ENCODE assay signal across 8 cellular contexts in genomic region chr5:132389453-132390286, GRCh38. TPM values are rescaled to one million over a fixed set of nuclear protein-coding genes. Genes with fewer than 3 reads are reported as not detected.
A peak's percentile ranks its signal among the peaks of the same experiment; 100 is the strongest.
DNase-seq lines count a peak whose midpoint lies in the region; ATAC-seq and TF ChIP-seq lines count a peak whose summit lies in the region.

No MANE protein-coding gene starts in this region.

- DNase-seq in BJ (ENCODE audit: low read depth) (peak; percentile 99), LHCN-M2 (ENCODE audit: low read depth) (peak; percentile 100), non-pigmented ciliary epithelial cell (ENCODE audit: low read depth) (peak; percentile 98), activated gamma-delta T cell (lab: John Stamatoyannopoulos, UW) (no peak)
- no peak for DNase-seq in central memory CD8-positive, alpha-beta T cell (ENCODE audit: low spot score in 2 of 2)
- DNase-seq in effector CD8-positive, alpha-beta T cell (lab: John Stamatoyannopoulos, UW): no peak
- no peak for DNase-seq in activated T-helper 2 cell treated with anti-CD3 and anti-CD28 coated beads, Interferon-gamma antibody, Interleukin-2, Interleukin-4, amounts not matched to agents 10 μg/mL and 5 μg/mL and 100 μg/mL, durations not matched to agents 14 hours and 24 hours and 36 hours (ENCODE audit: low spot score)

- no peak overlapping the region for H3K4me3 ChIP-seq in BJ (ENCODE audit: low read depth, low read length)

- H3K36me3 ChIP-seq in BJ (ENCODE audit: control insufficient read depth, insufficient read depth, low read length): peaks cover 2% of the 10 kb centered on the region; the same call in 1 of the 2 replicates

- no peaks in the 10 kb centered on the region for H3K27me3 Mint-ChIP-seq in central memory CD8-positive, alpha-beta T cell
- H3K27me3 Mint-ChIP-seq in activated T-helper 2 cell treated with anti-CD3 and anti-CD28 coated beads, Interferon-gamma antibody, Interleukin-2, Interleukin-4, amounts not matched to agents 10 μg/mL and 5 μg/mL and 100 μg/mL, durations not matched to agents 14 hours and 24 hours and 36 hours (ENCODE audit: low read depth): no peaks in the 10 kb centered on the region

- CTCF ChIA-PET in BJ (lab: Yijun Ruan, JAX): interaction anchor here (0.7 to 13.0 kb wide), 10 partner anchors 18 to 151 kb away, joined by 3 to 255 read pairs (median 6); partner anchors contain the start of gene IRF1

- TF ChIP-seq CTCF in BJ (IDR thresholded peaks at IDR 0.05; ENCODE audit: insufficient read depth, low read depth, low read length): no peak

- POLR2A ChIA-PET in BJ (lab: Charles Lee): no interaction called here

- no peak overlapping the region for H3K4me3 Mint-ChIP-seq in central memory CD8-positive, alpha-beta T cell
- H3K4me3 Mint-ChIP-seq in activated T-helper 2 cell treated with anti-CD3 and anti-CD28 coated beads, Interferon-gamma antibody, Interleukin-2, Interleukin-4, amounts not matched to agents 10 μg/mL and 5 μg/mL and 100 μg/mL, durations not matched to agents 14 hours and 24 hours and 36 hours (ENCODE audit: low read depth): no peak overlapping the region

- peak overlapping the region; percentile 29 for H3K27ac Mint-ChIP-seq in central memory CD8-positive, alpha-beta T cell (ENCODE audit: low read depth)
- H3K27ac Mint-ChIP-seq in activated T-helper 2 cell treated with anti-CD3 and anti-CD28 coated beads, Interferon-gamma antibody, Interleukin-2, Interleukin-4, amounts not matched to agents 10 μg/mL and 5 μg/mL and 100 μg/mL, durations not matched to agents 14 hours and 24 hours and 36 hours: no peak overlapping the region

- H3K27me3 ChIP-seq in BJ (ENCODE audit: control insufficient read depth, insufficient read depth, low read length): no peaks in the 10 kb centered on the region

- ATAC-seq in central memory CD8-positive, alpha-beta T cell (replicated peaks; ENCODE audit: extremely low read depth, poor library complexity, severe bottlenecking): no peak
- ATAC-seq in HG03432 (IDR thresholded peaks at IDR 0.05; ENCODE audit: unreplicated experiment): no peak

- intact Hi-C loops in activated T-helper 2 cell treated with anti-CD3 and anti-CD28 coated beads, Interferon-gamma antibody, Interleukin-2, Interleukin-4, amounts not matched to agents 10 μg/mL and 5 μg/mL and 100 μg/mL, durations not matched to agents 14 hours and 24 hours and 36 hours (cut with micrococcal nuclease): loop anchor here (5.0 kb wide), 4 partner anchors 38 to 493 kb away; partner anchors contain the start of gene KIF3A

- peaks cover 13% of the 10 kb centered on the region for H3K36me3 Mint-ChIP-seq in central memory CD8-positive, alpha-beta T cell (ENCODE audit: insufficient read depth)
- peaks cover 8% of the 10 kb centered on the region for H3K36me3 Mint-ChIP-seq in activated T-helper 2 cell treated with anti-CD3 and anti-CD28 coated beads, Interferon-gamma antibody, Interleukin-2, Interleukin-4, amounts not matched to agents 10 μg/mL and 5 μg/mL and 100 μg/mL, durations not matched to agents 14 hours and 24 hours and 36 hours (ENCODE audit: low read depth)

- peaks cover 65% of the 10 kb centered on the region for H3K4me1 Mint-ChIP-seq in central memory CD8-positive, alpha-beta T cell
- peaks cover 52% of the 10 kb centered on the region for H3K4me1 Mint-ChIP-seq in activated T-helper 2 cell treated with anti-CD3 and anti-CD28 coated beads, Interferon-gamma antibody, Interleukin-2, Interleukin-4, amounts not matched to agents 10 μg/mL and 5 μg/mL and 100 μg/mL, durations not matched to agents 14 hours and 24 hours and 36 hours (ENCODE audit: low read depth)

- no peaks in the 10 kb centered on the region for H3K9me3 Mint-ChIP-seq in central memory CD8-positive, alpha-beta T cell
- H3K9me3 Mint-ChIP-seq in activated T-helper 2 cell treated with anti-CD3 and anti-CD28 coated beads, Interferon-gamma antibody, Interleukin-2, Interleukin-4, amounts not matched to agents 10 μg/mL and 5 μg/mL and 100 μg/mL, durations not matched to agents 14 hours and 24 hours and 36 hours: no peaks in the 10 kb centered on the region

RNA-seq across cellular contexts. Expression of gene SLC22A5, which starts 20.2 kb away (rescaled TPM):
- 9.3 and 13.8 TPM in 2 replicates for polyA plus RNA-seq in BJ (2011; rRNA removed)
- 7.4 and 18.1 TPM in 2 replicates for polyA minus RNA-seq in BJ (2011; rRNA and poly(A)+ RNA removed)
- 5.6 and 6.1 TPM in 2 replicates for total RNA-seq in LHCN-M2 (2014; rRNA removed)
- polyA plus RNA-seq in LHCN-M2 (2012): 8.8 TPM
- total RNA-seq in activated T-helper 2 cell treated with anti-CD3 and anti-CD28 coated beads, Interferon-gamma antibody, Interleukin-2, Interleukin-4, amounts not matched to agents 10 μg/mL and 5 μg/mL and 100 μg/mL, durations not matched to agents 14 hours and 24 hours and 36 hours: 4.8 and 5.1 TPM in 2 replicates

Comparison
In these comparisons a context has a peak if more than half of its experiments do, and no peak if none do; other contexts are left out.
1. DNase-seq: peak in BJ (single experiment), LHCN-M2 (single experiment) and non-pigmented ciliary epithelial cell (single experiment); none in central memory CD8-positive, alpha-beta T cell (0 of 2), effector CD8-positive, alpha-beta T cell (single experiment), activated T-helper 2 cell treated with anti-CD3 and anti-CD28 coated beads, Interferon-gamma antibody, Interleukin-2, Interleukin-4, amounts not matched to agents 10 μg/mL and 5 μg/mL and 100 μg/mL, durations not matched to agents 14 hours and 24 hours and 36 hours (single experiment) and activated gamma-delta T cell (single experiment).